ENCODE assay signal across 13 cellular contexts in genomic region chr6:40349092-40349491, GRCh38.
DNase-seq lines count a peak whose midpoint lies in the region; ATAC-seq and TF ChIP-seq lines count a peak whose summit lies in the region.
"Had no signal": no experiment of that assay in that cellular context is flagged by ENCODE, and none has a peak within 500 bp of the region (broad histone marks: within the 10 kb centered on the region; RNA-seq: fewer than 3 reads in every experiment).

No MANE protein-coding gene starts in this region.

- no peak for TF ChIP-seq POLR2A in testis (IDR thresholded peaks at IDR 0.05)

- ATAC-seq in SK-N-SH treated with all-trans-retinoic acid at 6 μM for 48 hours (peak; percentile 54), left lung (peak; percentile 38), HG02642 (IDR thresholded peaks at IDR 0.05; ENCODE audit: poor library complexity, unreplicated experiment) (no peak), GM21526 (IDR thresholded peaks at IDR 0.05; ENCODE audit: low FRiP score, unreplicated experiment) (no peak)
- ATAC-seq: T-helper 17 cell had no signal

- H3K27ac ChIP-seq in HUES48 (ENCODE audit: low read depth, low read length) (peak overlapping the region; percentile 21), left lung (no peak overlapping the region), testis (no peak overlapping the region)

- no peak for TF ChIP-seq CTCF in left lung (IDR thresholded peaks at IDR 0.05)
- TF ChIP-seq CTCF in testis (IDR thresholded peaks at IDR 0.05) = no peak

- H3K4me3 ChIP-seq in HUES48 (ENCODE audit: low read depth, low read length) (no peak overlapping the region), left lung (no peak overlapping the region), testis (no peak overlapping the region)

- H3K9ac ChIP-seq in HUES48 (ENCODE audit: low read depth, low read length) = no peak overlapping the region

- H3K36me3 ChIP-seq in HUES48 (ENCODE audit: control insufficient read depth, insufficient read depth, low read length) = no peaks in the 10 kb centered on the region
- H3K36me3 ChIP-seq in left lung = no peaks in the 10 kb centered on the region
- no peaks in the 10 kb centered on the region for H3K36me3 ChIP-seq in testis (ENCODE audit: low read depth, missing control alignments)

- WGBS in testis, 2 donors = 33 to 43% methylated on average over 3 to 6 of the region's 6 CpGs

- H3K9me3 ChIP-seq in HUES48 (ENCODE audit: control insufficient read depth, insufficient read depth, low read length) (no peaks in the 10 kb centered on the region), left lung (no peaks in the 10 kb centered on the region), testis (no peaks in the 10 kb centered on the region)

- H3K27me3 ChIP-seq in HUES48 (ENCODE audit: control insufficient read depth, insufficient read depth, low read length) (no peaks in the 10 kb centered on the region), left lung (peaks cover 0 to 5% of the 10 kb centered on the region in 2 donors), testis (no peaks in the 10 kb centered on the region)

- DNase-seq in left lung (no peak), testis (peak; percentile 16), AG08396 (ENCODE audit: low spot score) (no peak)
- DNase-seq in activated CD8-positive, alpha-beta memory T cell treated with anti-CD3 and anti-CD28 coated beads for 24 hours = no peak
- DNase-seq: activated CD4-positive, alpha-beta T cell treated with anti-CD3 and anti-CD28 coated beads for 4 hours; amniotic stem cell; midbrain; NCI-H1092; T-helper 17 cell had no signal

- intact Hi-C loops in left lung (cut with DNase I) = no loop called here
- intact Hi-C loops in testis (cut with DNase I; ENCODE audit: low total_unique reads) = no loop called here

- H3K4me1 ChIP-seq in HUES48 (ENCODE audit: control insufficient read depth, insufficient read depth, low read length) = peaks cover 39% of the 10 kb centered on the region
- H3K4me1 ChIP-seq in left lung = no peaks in the 10 kb centered on the region
- H3K4me1 ChIP-seq in testis = peaks cover 17% of the 10 kb centered on the region

TF ChIP-seq in SK-N-SH treated with all-trans-retinoic acid at 6 μM for 48 hours, 23 proteins besides CTCF, POLR2A, EP300 and RAD21:
- TF ChIP-seq SNAI2 (CRISPR knock-in tag; IDR thresholded peaks at IDR 0.05) (no peak), ZNF70 (CRISPR knock-in tag; IDR thresholded peaks at IDR 0.05) (no peak), ZC3H10 (CRISPR knock-in tag; IDR thresholded peaks at IDR 0.05) (no peak), OSR1 (CRISPR knock-in tag; IDR thresholded peaks at IDR 0.05) (no peak)
- TF ChIP-seq, protein P1, sequence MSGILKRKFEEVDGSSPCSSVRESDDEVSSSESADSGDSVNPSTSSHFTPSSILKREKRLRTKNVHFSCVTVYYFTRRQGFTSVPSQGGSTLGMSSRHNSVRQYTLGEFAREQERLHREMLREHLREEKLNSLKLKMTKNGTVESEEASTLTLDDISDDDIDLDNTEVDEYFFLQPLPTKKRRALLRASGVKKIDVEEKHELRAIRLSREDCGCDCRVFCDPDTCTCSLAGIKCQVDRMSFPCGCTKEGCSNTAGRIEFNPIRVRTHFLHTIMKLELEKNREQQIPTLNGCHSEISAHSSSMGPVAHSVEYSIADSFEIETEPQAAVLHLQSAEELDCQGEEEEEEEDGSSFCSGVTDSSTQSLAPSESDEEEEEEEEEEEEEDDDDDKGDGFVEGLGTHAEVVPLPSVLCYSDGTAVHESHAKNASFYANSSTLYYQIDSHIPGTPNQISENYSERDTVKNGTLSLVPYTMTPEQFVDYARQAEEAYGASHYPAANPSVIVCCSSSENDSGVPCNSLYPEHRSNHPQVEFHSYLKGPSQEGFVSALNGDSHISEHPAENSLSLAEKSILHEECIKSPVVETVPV (CRISPR knock-in tag; IDR thresholded peaks at IDR 0.05) = no peak

Comparison
In these comparisons a context has a peak if more than half of its experiments do, and no peak if none do; other contexts are left out.
1. ATAC-seq: peak in SK-N-SH treated with all-trans-retinoic acid at 6 μM for 48 hours (single experiment) and left lung (single experiment); none in HG02642 (single experiment) and GM21526 (single experiment).